In the genomic region with DNA sequence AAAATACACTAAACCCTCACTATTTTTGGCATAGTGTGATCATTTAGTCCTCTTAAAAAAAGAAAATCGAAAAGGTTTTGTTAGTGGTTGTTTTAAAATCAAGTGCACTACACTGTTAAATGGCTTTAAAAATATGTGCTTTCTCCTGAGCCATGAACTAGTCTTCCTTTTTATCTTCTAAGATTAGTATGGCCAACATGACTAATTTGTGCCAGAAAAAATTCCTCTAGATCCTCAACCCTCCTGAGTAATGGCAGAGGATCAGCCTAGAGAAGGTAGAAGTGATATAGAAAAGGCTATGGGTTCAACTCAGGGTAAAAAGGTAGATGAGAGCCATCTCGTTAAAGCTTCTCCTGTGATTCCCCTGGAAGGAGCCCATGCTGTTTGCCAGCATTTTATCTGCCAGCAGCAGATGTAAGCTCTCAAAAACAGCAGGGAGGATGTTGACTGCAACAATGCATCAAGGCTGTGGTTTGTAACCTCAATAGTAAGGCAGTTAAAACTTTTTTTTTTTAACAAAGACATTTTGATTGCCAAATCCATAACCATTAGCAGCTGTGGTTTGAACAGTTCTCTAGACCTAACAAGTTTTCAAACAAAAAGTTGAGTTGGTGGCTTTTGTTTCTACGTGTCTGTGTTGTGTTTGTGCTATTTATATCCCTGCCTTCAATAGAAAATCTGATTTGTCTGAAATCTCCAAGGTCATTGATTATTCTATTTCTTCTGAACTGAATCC, we compare ENCODE assay signal across 1 cellular context.
TF ChIP-seq lines count a peak whose summit lies in the region.

No MANE protein-coding gene starts in this region.

TF ChIP-seq in GM12878, 131 proteins besides CTCF, POLR2A, EP300 and RAD21 (continued from another document and continues in another):
- TF ChIP-seq, protein P1, sequence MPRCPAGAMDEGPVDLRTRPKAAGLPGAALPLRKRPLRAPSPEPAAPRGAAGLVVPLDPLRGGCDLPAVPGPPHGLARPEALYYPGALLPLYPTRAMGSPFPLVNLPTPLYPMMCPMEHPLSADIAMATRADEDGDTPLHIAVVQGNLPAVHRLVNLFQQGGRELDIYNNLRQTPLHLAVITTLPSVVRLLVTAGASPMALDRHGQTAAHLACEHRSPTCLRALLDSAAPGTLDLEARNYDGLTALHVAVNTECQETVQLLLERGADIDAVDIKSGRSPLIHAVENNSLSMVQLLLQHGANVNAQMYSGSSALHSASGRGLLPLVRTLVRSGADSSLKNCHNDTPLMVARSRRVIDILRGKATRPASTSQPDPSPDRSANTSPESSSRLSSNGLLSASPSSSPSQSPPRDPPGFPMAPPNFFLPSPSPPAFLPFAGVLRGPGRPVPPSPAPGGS (IDR thresholded peaks at IDR 0.05; ENCODE audit: borderline replicate concordance, insufficient read depth, low read depth, low read length, poor library complexity, severe bottlenecking), result no peak
- peak; percentile 95 for TF ChIP-seq TCF12 (IDR thresholded peaks at IDR 0.05; ENCODE audit: low read depth, low read length)
- TF ChIP-seq, protein P2, sequence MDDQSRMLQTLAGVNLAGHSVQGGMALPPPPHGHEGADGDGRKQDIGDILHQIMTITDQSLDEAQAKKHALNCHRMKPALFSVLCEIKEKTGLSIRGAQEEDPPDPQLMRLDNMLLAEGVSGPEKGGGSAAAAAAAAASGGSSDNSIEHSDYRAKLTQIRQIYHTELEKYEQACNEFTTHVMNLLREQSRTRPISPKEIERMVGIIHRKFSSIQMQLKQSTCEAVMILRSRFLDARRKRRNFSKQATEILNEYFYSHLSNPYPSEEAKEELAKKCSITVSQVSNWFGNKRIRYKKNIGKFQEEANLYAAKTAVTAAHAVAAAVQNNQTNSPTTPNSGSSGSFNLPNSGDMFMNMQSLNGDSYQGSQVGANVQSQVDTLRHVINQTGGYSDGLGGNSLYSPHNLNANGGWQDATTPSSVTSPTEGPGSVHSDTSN (IDR thresholded peaks at IDR 0.05; ENCODE audit: insufficient replicate concordance, low read depth, low read length), result peak; percentile 78
- TF ChIP-seq HDGF (IDR thresholded peaks at IDR 0.05), result no peak
- TF ChIP-seq CEBPB (IDR thresholded peaks at IDR 0.05; ENCODE audit: borderline replicate concordance in 1 of 2, low read depth in 2 of 2, low read length in 2 of 2), result no peak
- TF ChIP-seq POLR2AphosphoS2 (IDR thresholded peaks at IDR 0.05; ENCODE audit: low read depth, low read length), result no peak
- TF ChIP-seq MYB (IDR thresholded peaks at IDR 0.05; ENCODE audit: borderline replicate concordance, low read depth, low read length), result peak; percentile 82; the same call in 1 of the 2 replicates
- TF ChIP-seq RFX5 (IDR thresholded peaks at IDR 0.05; ENCODE audit: low read depth, low read length), result no peak
- no peak for TF ChIP-seq KLF5 (IDR thresholded peaks at IDR 0.05; ENCODE audit: partially characterized antibody)
- TF ChIP-seq ZBED1 (IDR thresholded peaks at IDR 0.05; ENCODE audit: borderline replicate concordance), result no peak
- peak; percentile 63; the same call in 1 of the 2 replicates for TF ChIP-seq MXI1 (IDR thresholded peaks at IDR 0.05; ENCODE audit: low read depth, low read length)
- TF ChIP-seq EZH2 (IDR thresholded peaks at IDR 0.05; ENCODE audit: borderline replicate concordance, control insufficient read depth, low read depth, low read length), result no peak
- TF ChIP-seq HCFC1 (IDR thresholded peaks at IDR 0.05; ENCODE audit: low read length), result no peak
- TF ChIP-seq SMAD1 (IDR thresholded peaks at IDR 0.05; ENCODE audit: low read depth, partially characterized antibody), result no peak
- no peak for TF ChIP-seq EGR1 (IDR thresholded peaks at IDR 0.05; ENCODE audit: borderline replicate concordance in 1 of 2, low read depth in 2 of 2, low read length in 2 of 2)
- TF ChIP-seq RUNX3 (IDR thresholded peaks at IDR 0.05; ENCODE audit: low read length), result peak; percentile 97
- TF ChIP-seq ZNF24 (IDR thresholded peaks at IDR 0.05), result peak; percentile 69; the same call in 1 of the 2 replicates
- TF ChIP-seq MYC (IDR thresholded peaks at IDR 0.05; ENCODE audit: insufficient read depth, insufficient read length, insufficient replicate concordance, low read length, severe bottlenecking), result no peak
- peak; percentile 33; the same call in 1 of the 2 replicates for TF ChIP-seq EED (IDR thresholded peaks at IDR 0.05; ENCODE audit: low read depth)
- TF ChIP-seq CBX5 (IDR thresholded peaks at IDR 0.05; ENCODE audit: low read depth), result no peak
- TF ChIP-seq, protein P3, sequence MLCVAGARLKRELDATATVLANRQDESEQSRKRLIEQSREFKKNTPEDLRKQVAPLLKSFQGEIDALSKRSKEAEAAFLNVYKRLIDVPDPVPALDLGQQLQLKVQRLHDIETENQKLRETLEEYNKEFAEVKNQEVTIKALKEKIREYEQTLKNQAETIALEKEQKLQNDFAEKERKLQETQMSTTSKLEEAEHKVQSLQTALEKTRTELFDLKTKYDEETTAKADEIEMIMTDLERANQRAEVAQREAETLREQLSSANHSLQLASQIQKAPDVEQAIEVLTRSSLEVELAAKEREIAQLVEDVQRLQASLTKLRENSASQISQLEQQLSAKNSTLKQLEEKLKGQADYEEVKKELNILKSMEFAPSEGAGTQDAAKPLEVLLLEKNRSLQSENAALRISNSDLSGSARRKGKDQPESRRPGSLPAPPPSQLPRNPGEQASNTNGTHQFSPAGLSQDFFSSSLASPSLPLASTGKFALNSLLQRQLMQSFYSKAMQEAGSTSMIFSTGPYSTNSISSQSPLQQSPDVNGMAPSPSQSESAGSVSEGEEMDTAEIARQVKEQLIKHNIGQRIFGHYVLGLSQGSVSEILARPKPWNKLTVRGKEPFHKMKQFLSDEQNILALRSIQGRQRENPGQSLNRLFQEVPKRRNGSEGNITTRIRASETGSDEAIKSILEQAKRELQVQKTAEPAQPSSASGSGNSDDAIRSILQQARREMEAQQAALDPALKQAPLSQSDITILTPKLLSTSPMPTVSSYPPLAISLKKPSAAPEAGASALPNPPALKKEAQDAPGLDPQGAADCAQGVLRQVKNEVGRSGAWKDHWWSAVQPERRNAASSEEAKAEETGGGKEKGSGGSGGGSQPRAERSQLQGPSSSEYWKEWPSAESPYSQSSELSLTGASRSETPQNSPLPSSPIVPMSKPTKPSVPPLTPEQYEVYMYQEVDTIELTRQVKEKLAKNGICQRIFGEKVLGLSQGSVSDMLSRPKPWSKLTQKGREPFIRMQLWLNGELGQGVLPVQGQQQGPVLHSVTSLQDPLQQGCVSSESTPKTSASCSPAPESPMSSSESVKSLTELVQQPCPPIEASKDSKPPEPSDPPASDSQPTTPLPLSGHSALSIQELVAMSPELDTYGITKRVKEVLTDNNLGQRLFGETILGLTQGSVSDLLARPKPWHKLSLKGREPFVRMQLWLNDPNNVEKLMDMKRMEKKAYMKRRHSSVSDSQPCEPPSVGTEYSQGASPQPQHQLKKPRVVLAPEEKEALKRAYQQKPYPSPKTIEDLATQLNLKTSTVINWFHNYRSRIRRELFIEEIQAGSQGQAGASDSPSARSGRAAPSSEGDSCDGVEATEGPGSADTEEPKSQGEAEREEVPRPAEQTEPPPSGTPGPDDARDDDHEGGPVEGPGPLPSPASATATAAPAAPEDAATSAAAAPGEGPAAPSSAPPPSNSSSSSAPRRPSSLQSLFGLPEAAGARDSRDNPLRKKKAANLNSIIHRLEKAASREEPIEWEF (IDR thresholded peaks at IDR 0.05; ENCODE audit: insufficient replicate concordance, low read depth, low read length), result peak; percentile 91
- no peak for TF ChIP-seq KAT2A (conservative IDR thresholded peaks at IDR 0.05; ENCODE audit: control insufficient read depth, low read depth, low read length)
- TF ChIP-seq SMARCA5 (IDR thresholded peaks at IDR 0.05), result 0 out of 2 replicates have a peak, but pooled peaks have one; percentile 34
- no peak for TF ChIP-seq SRF (IDR thresholded peaks at IDR 0.05; ENCODE audit: low read depth in 2 of 2, low read length in 2 of 2)
- TF ChIP-seq ZNF384 (IDR thresholded peaks at IDR 0.05; ENCODE audit: borderline replicate concordance, low read depth, low read length), result peak; percentile 85
- TF ChIP-seq, protein P4, sequence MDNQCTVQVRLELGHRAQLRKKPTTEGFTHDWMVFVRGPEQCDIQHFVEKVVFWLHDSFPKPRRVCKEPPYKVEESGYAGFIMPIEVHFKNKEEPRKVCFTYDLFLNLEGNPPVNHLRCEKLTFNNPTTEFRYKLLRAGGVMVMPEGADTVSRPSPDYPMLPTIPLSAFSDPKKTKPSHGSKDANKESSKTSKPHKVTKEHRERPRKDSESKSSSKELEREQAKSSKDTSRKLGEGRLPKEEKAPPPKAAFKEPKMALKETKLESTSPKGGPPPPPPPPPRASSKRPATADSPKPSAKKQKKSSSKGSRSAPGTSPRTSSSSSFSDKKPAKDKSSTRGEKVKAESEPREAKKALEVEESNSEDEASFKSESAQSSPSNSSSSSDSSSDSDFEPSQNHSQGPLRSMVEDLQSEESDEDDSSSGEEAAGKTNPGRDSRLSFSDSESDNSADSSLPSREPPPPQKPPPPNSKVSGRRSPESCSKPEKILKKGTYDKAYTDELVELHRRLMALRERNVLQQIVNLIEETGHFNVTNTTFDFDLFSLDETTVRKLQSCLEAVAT (IDR thresholded peaks at IDR 0.05), result peak; percentile 86
- TF ChIP-seq SREBF2 (IDR thresholded peaks at IDR 0.05; ENCODE audit: low read length), result no peak
- peak; percentile 45; the same call in 1 of the 2 replicates for TF ChIP-seq NBN (IDR thresholded peaks at IDR 0.05)
- TF ChIP-seq SPI1 (IDR thresholded peaks at IDR 0.05; ENCODE audit: borderline replicate concordance, insufficient read depth, low read depth, low read length), result no peak
- peak; percentile 68; the same call in 1 of the 2 replicates for TF ChIP-seq MEF2A (IDR thresholded peaks at IDR 0.05; ENCODE audit: insufficient read depth, low read depth, low read length)
- TF ChIP-seq ZSCAN29 (IDR thresholded peaks at IDR 0.05), result no peak
- TF ChIP-seq, protein P5, sequence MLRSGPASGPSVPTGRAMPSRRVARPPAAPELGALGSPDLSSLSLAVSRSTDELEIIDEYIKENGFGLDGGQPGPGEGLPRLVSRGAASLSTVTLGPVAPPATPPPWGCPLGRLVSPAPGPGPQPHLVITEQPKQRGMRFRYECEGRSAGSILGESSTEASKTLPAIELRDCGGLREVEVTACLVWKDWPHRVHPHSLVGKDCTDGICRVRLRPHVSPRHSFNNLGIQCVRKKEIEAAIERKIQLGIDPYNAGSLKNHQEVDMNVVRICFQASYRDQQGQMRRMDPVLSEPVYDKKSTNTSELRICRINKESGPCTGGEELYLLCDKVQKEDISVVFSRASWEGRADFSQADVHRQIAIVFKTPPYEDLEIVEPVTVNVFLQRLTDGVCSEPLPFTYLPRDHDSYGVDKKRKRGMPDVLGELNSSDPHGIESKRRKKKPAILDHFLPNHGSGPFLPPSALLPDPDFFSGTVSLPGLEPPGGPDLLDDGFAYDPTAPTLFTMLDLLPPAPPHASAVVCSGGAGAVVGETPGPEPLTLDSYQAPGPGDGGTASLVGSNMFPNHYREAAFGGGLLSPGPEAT (IDR thresholded peaks at IDR 0.05; ENCODE audit: low read depth), result peak; percentile 81
- TF ChIP-seq, protein P6, sequence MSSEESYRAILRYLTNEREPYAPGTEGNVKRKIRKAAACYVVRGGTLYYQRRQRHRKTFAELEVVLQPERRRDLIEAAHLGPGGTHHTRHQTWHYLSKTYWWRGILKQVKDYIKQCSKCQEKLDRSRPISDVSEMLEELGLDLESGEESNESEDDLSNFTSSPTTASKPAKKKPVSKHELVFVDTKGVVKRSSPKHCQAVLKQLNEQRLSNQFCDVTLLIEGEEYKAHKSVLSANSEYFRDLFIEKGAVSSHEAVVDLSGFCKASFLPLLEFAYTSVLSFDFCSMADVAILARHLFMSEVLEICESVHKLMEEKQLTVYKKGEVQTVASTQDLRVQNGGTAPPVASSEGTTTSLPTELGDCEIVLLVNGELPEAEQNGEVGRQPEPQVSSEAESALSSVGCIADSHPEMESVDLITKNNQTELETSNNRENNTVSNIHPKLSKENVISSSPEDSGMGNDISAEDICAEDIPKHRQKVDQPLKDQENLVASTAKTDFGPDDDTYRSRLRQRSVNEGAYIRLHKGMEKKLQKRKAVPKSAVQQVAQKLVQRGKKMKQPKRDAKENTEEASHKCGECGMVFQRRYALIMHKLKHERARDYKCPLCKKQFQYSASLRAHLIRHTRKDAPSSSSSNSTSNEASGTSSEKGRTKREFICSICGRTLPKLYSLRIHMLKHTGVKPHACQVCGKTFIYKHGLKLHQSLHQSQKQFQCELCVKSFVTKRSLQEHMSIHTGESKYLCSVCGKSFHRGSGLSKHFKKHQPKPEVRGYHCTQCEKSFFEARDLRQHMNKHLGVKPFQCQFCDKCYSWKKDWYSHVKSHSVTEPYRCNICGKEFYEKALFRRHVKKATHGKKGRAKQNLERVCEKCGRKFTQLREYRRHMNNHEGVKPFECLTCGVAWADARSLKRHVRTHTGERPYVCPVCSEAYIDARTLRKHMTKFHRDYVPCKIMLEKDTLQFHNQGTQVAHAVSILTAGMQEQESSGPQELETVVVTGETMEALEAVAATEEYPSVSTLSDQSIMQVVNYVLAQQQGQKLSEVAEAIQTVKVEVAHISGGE (CRISPR knock-in tag; IDR thresholded peaks at IDR 0.05), result no peak
- TF ChIP-seq NFXL1 (IDR thresholded peaks at IDR 0.05; ENCODE audit: borderline replicate concordance), result no peak
- no peak for TF ChIP-seq NR2C1 (IDR thresholded peaks at IDR 0.05)
- peak; percentile 15; the same call in 1 of the 2 replicates for TF ChIP-seq SMC3 (IDR thresholded peaks at IDR 0.05; ENCODE audit: borderline replicate concordance, low read length)
- no peak for TF ChIP-seq ESRRA (IDR thresholded peaks at IDR 0.05; ENCODE audit: low read length)
- TF ChIP-seq BCL11A (IDR thresholded peaks at IDR 0.05; ENCODE audit: low read depth, low read length), result peak; percentile 61; the same call in 1 of the 2 replicates
- no peak for TF ChIP-seq SUPT20H (IDR thresholded peaks at IDR 0.05; ENCODE audit: borderline replicate concordance, control insufficient read depth, low read depth, low read length)
- TF ChIP-seq RBBP5 (conservative IDR thresholded peaks at IDR 0.05), result no peak
- peak; percentile 13 for TF ChIP-seq SP1 (IDR thresholded peaks at IDR 0.05; ENCODE audit: low read depth, low read length)
- no peak for TF ChIP-seq RELA (IDR thresholded peaks at IDR 0.05; ENCODE audit: borderline replicate concordance, partially characterized antibody)
- no peak for TF ChIP-seq BRCA1 (IDR thresholded peaks at IDR 0.05; ENCODE audit: low read depth, low read length)
- TF ChIP-seq ATF7 (IDR thresholded peaks at IDR 0.05; ENCODE audit: low read depth), result peak; percentile 69
- TF ChIP-seq, protein P7, sequence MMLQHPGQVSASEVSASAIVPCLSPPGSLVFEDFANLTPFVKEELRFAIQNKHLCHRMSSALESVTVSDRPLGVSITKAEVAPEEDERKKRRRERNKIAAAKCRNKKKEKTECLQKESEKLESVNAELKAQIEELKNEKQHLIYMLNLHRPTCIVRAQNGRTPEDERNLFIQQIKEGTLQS (IDR thresholded peaks at IDR 0.05; ENCODE audit: borderline replicate concordance, extremely low read depth, low read depth, low read length), result no peak
- TF ChIP-seq, protein P8, sequence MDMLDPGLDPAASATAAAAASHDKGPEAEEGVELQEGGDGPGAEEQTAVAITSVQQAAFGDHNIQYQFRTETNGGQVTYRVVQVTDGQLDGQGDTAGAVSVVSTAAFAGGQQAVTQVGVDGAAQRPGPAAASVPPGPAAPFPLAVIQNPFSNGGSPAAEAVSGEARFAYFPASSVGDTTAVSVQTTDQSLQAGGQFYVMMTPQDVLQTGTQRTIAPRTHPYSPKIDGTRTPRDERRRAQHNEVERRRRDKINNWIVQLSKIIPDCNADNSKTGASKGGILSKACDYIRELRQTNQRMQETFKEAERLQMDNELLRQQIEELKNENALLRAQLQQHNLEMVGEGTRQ (IDR thresholded peaks at IDR 0.05; ENCODE audit: borderline replicate concordance, low read depth, low read length), result no peak
- TF ChIP-seq MEF2B (IDR thresholded peaks at IDR 0.05; ENCODE audit: partially characterized antibody, poor library complexity, severe bottlenecking), result peak; percentile 85
- peak; percentile 65; the same call in 1 of the 3 replicates for TF ChIP-seq POU2F2 (IDR thresholded peaks at IDR 0.05; ENCODE audit: borderline replicate concordance, low read depth, low read length)
